Comparison of ENCODE assay signal across 7 cellular contexts in genomic region chr1:34858901-34859441, GRCh38. TPM values are rescaled to one million over a fixed set of nuclear protein-coding genes. Genes with fewer than 3 reads are reported as not detected.
DNase-seq lines count a peak whose midpoint lies in the region; ATAC-seq and TF ChIP-seq lines count a peak whose summit lies in the region.

No MANE protein-coding gene starts in this region.

- TF ChIP-seq CTCF in fibroblast of pulmonary artery (IDR thresholded peaks at IDR 0.05; ENCODE audit: low read length, missing control alignments) (no peak), osteoblast (IDR thresholded peaks at IDR 0.05; ENCODE audit: extremely low read depth, low read depth, low read length) (no peak)

- H3K27me3 Mint-ChIP-seq in activated T-cell treated with anti-CD3 and anti-CD28 coated beads, Interleukin-2, amount 50 U/mL, for 24 hours = no peaks in the 10 kb centered on the region

- peaks cover 59% of the 10 kb centered on the region for H3K4me1 Mint-ChIP-seq in activated T-cell treated with anti-CD3 and anti-CD28 coated beads, Interleukin-2, amount 50 U/mL, for 24 hours (ENCODE audit: low read depth)

- H3K4me3 ChIP-seq in Karpas-422 (ENCODE audit: low read length) (peak overlapping the region; percentile 88), fibroblast of pulmonary artery (replicated peaks; ENCODE audit: low read depth, low read length) (peak overlapping the region; percentile 87), osteoblast (ENCODE audit: insufficient read depth, low read length) (peak overlapping the region; percentile 95)

- peaks cover 50% of the 10 kb centered on the region for H3K36me3 Mint-ChIP-seq in activated T-cell treated with anti-CD3 and anti-CD28 coated beads, Interleukin-2, amount 50 U/mL, for 24 hours (ENCODE audit: low read depth)

- H3K4me1 ChIP-seq in Karpas-422 (ENCODE audit: low read length) (peaks cover 23% of the 10 kb centered on the region), osteoblast (ENCODE audit: insufficient read depth, low read length) (peaks cover 15% of the 10 kb centered on the region)

- 0 out of 2 replicates have a peak, but pooled peaks cover 7% of the 10 kb centered on the region for H4K20me1 ChIP-seq in Karpas-422 (ENCODE audit: insufficient read depth, low read depth, low read length)
- H4K20me1 ChIP-seq in osteoblast (ENCODE audit: insufficient read depth, low read length) = peaks cover 25% of the 10 kb centered on the region

- H3K9ac ChIP-seq in Karpas-422 (ENCODE audit: low read length) = peak overlapping the region; percentile 95

- H3K9me2 ChIP-seq in Karpas-422 (replicated peaks; ENCODE audit: insufficient read depth, low read length) = no peaks in the 10 kb centered on the region

- H3K36me3 ChIP-seq in Karpas-422 (ENCODE audit: insufficient read depth, low read length) (no peaks in the 10 kb centered on the region; the same call in 1 of the 2 replicates), osteoblast (ENCODE audit: insufficient read depth, low read length) (peaks cover 16% of the 10 kb centered on the region)

- peak overlapping the region; percentile 96 for H3K4me3 Mint-ChIP-seq in activated T-cell treated with anti-CD3 and anti-CD28 coated beads, Interleukin-2, amount 50 U/mL, for 24 hours

- H3K4me2 ChIP-seq in Karpas-422 (ENCODE audit: low read depth, low read length, poor library complexity, severe bottlenecking) = peak overlapping the region; percentile 91
- H3K4me2 ChIP-seq in osteoblast (ENCODE audit: insufficient read depth, low read length) = peak overlapping the region; percentile 94

- ATAC-seq in GM19467 (IDR thresholded peaks at IDR 0.05; ENCODE audit: unreplicated experiment) = peak; percentile 9

- H3K9me3 Mint-ChIP-seq in activated T-cell treated with anti-CD3 and anti-CD28 coated beads, Interleukin-2, amount 50 U/mL, for 24 hours = peaks cover 2% of the 10 kb centered on the region

- H3K79me2 ChIP-seq in Karpas-422 (ENCODE audit: low read length) (peaks cover 33% of the 10 kb centered on the region), osteoblast (ENCODE audit: insufficient read depth, low read length) (peaks cover 50% of the 10 kb centered on the region)

- H2AFZ ChIP-seq in Karpas-422 (ENCODE audit: low read length) = no peak overlapping the region
- peak overlapping the region; percentile 94 for H2AFZ ChIP-seq in osteoblast (ENCODE audit: low read length)

- DNase-seq in Karpas-422 (peak; percentile 61), fibroblast of pulmonary artery (ENCODE audit: low read depth) (peak; percentile 60), osteoblast (ENCODE audit: insufficient read length, low spot score, missing footprints) (peak; percentile 93), ecto neural progenitor cell (ENCODE audit: low spot score) (no peak), NCI-H146 treated with DMSO at 0.1 percent for 48 hours (lab: John Stamatoyannopoulos, UW; ENCODE audit: unreplicated experiment) (no peak)
- no peak for DNase-seq in activated T-cell treated with anti-CD3 and anti-CD28 coated beads, Interleukin-2, amount 50 U/mL, for 24 hours

- H3K27ac ChIP-seq in Karpas-422 (ENCODE audit: low read length) (peak overlapping the region; percentile 45), osteoblast (ENCODE audit: low read depth, low read length) (peak overlapping the region; percentile 86)

- H3K9me3 ChIP-seq in Karpas-422 (ENCODE audit: low read length) = no peaks in the 10 kb centered on the region
- no peaks in the 10 kb centered on the region for H3K9me3 ChIP-seq in osteoblast (ENCODE audit: low read depth, low read length)

- no peaks in the 10 kb centered on the region for H3K27me3 ChIP-seq in Karpas-422 (ENCODE audit: low read length)
- H3K27me3 ChIP-seq in osteoblast (ENCODE audit: insufficient read depth, low read length) = peaks cover 5% of the 10 kb centered on the region

- peak overlapping the region; percentile 99 for H3K27ac Mint-ChIP-seq in activated T-cell treated with anti-CD3 and anti-CD28 coated beads, Interleukin-2, amount 50 U/mL, for 24 hours

RNA-seq across cellular contexts. Expression of gene SMIM12, which starts 0.6 kb away (rescaled TPM):
- total RNA-seq in Karpas-422 (2014; rRNA removed; shearing (Covaris generic); ENCODE audit: low replicate concordance) = 25.3 and 33.0 TPM in 2 replicates
- total RNA-seq in osteoblast = 24.2 and 25.3 TPM in 2 replicates

Comparison
In these comparisons a context has a peak if more than half of its experiments do, and no peak if none do; other contexts are left out.
1. DNase-seq: peak in Karpas-422 (single experiment), fibroblast of pulmonary artery (single experiment) and osteoblast (single experiment); none in activated T-cell treated with anti-CD3 and anti-CD28 coated beads, Interleukin-2, amount 50 U/mL, for 24 hours (single experiment), ecto neural progenitor cell (single experiment) and NCI-H146 treated with DMSO at 0.1 percent for 48 hours (single experiment).
2. Peak in every context shown above with its lines, with median percentiles within 50 percentile points of each other: H3K4me3 ChIP-seq.